In genomic region chr10:96834121-96834520, GRCh38 we compare ENCODE assay signal across 8 cellular contexts. TPM values are rescaled to one million over a fixed set of nuclear protein-coding genes. Genes with fewer than 3 reads are reported as not detected.
DNase-seq lines count a peak whose midpoint lies in the region; ATAC-seq and TF ChIP-seq lines count a peak whose summit lies in the region.

No MANE protein-coding gene starts in this region.

- H3K9me3 ChIP-seq in Panc1 (ENCODE audit: control insufficient read depth, insufficient read depth, low read depth, low read length) (no peaks in the 10 kb centered on the region), esophagus muscularis mucosa (no peaks in the 10 kb centered on the region)

- no peak for DNase-seq in Panc1 (ENCODE audit: low read depth, low spot score)
- no peak for DNase-seq in esophagus muscularis mucosa (ENCODE audit: extremely low spot score)
- DNase-seq in pons (ENCODE audit: low spot score) = peak; percentile 31
- no peak for DNase-seq in GM13977 (ENCODE audit: low spot score)
- DNase-seq in mucosa of gallbladder (ENCODE audit: low spot score) = no peak
- no peak for DNase-seq in glomerular visceral epithelial cell (ENCODE audit: extremely low spot score)

- TF ChIP-seq CTCF in Panc1 (IDR thresholded peaks at IDR 0.05) (no peak), esophagus muscularis mucosa (IDR thresholded peaks at IDR 0.05) (no peak), GM13977 (IDR thresholded peaks at IDR 0.05; ENCODE audit: extremely low read depth, insufficient read depth, missing control alignments) (no peak)

- intact Hi-C loops in Panc1 (cut with micrococcal nuclease; ENCODE audit: unreplicated experiment) = no loop called here
- intact Hi-C loops in esophagus muscularis mucosa (cut with DNase I) = loop anchor here (5.0 to 10.0 kb wide), 3 partner anchors 191 to 457 kb away; partner anchors contain the start of gene TM9SF3

- 54% methylated on average over 8 of the region's 8 CpGs for WGBS in esophagus muscularis mucosa

- TF ChIP-seq POLR2A in esophagus muscularis mucosa (IDR thresholded peaks at IDR 0.05; ENCODE audit: low read depth) = no peak
- no peak for TF ChIP-seq POLR2A in GM18505 (IDR thresholded peaks at IDR 0.05; ENCODE audit: borderline replicate concordance, extremely low read depth, insufficient read depth, insufficient read length)

- H3K36me3 ChIP-seq in Panc1 (ENCODE audit: control insufficient read depth, insufficient read depth, low read length) = no peaks in the 10 kb centered on the region
- H3K36me3 ChIP-seq in esophagus muscularis mucosa = no peaks in the 10 kb centered on the region

- no peak for TF ChIP-seq EP300 in esophagus muscularis mucosa (IDR thresholded peaks at IDR 0.05)

- H3K27me3 ChIP-seq in Panc1 (ENCODE audit: control insufficient read depth, insufficient read depth, low read length) (no peaks in the 10 kb centered on the region), esophagus muscularis mucosa (no peaks in the 10 kb centered on the region)

- H3K4me1 ChIP-seq in Panc1 (ENCODE audit: control insufficient read depth, insufficient read depth, low read length) (peaks cover 37% of the 10 kb centered on the region), esophagus muscularis mucosa (peaks cover 42 to 69% (median 64%) of the 10 kb centered on the region in 4 donors)

- H3K4me3 ChIP-seq in GM08714 (ENCODE audit: low read length) (peak overlapping the region; percentile 85), Panc1 (ENCODE audit: low read depth in 2 of 2, low read length in 2 of 2) (peak overlapping the region; percentile 76 to 91), esophagus muscularis mucosa (peak overlapping the region; percentile 82 to 100 (median 92))

- no peak for ATAC-seq in Panc1
- ATAC-seq in GM18505 (IDR thresholded peaks at IDR 0.05; ENCODE audit: unreplicated experiment) = no peak

- H3K27ac ChIP-seq in Panc1 (ENCODE audit: low read length) = peak overlapping the region; percentile 83
- peak overlapping the region in 3 of 4 donors; percentile 96 to 98 (median 96) for H3K27ac ChIP-seq in esophagus muscularis mucosa (replicated peaks in 1 of 4)

- CTCF ChIA-PET in Panc1 (lab: Charles Lee) = no interaction called here

- BruUV-seq in Panc1 (replicated peaks; lab: Mats Ljungman, UMichigan) = TSS peak; percentile 65

- in situ Hi-C loops in Panc1 (cut with HindIII; ENCODE audit: low pct_unique_long_range_greater_than_20kb, low sequenced_read_pairs) (no loop called here), GM13977 (cut with MboI; ENCODE audit: low pct_unique_long_range_greater_than_20kb, low sequenced_read_pairs, unreplicated experiment) (no loop called here)

- POLR2A ChIA-PET in Panc1 (lab: Charles Lee) = no interaction called here

RNA-seq across cellular contexts. Expression of gene LCOR, which starts 2.0 kb away (rescaled TPM):
- 58.0 TPM for total RNA-seq in Panc1 (2021; ENCODE audit: unreplicated experiment)
- 7.9 TPM for polyA plus RNA-seq in Panc1 (2012; ENCODE audit: insufficient read length)
- 10 to 100 TPM; 23.1 to 43.2 (median 29.4) TPM for total RNA-seq in esophagus muscularis mucosa
- 56.0 TPM for total RNA-seq in mucosa of gallbladder
